8 cellular contexts compared by ENCODE assay signal in genomic region chr6:33161354-33162320, GRCh38.
DNase-seq lines count a peak whose midpoint lies in the region; ATAC-seq and TF ChIP-seq lines count a peak whose summit lies in the region.

No MANE protein-coding gene starts in this region.

- TF ChIP-seq CTCF in C4-2B (conservative IDR thresholded peaks at IDR 0.05) (peak; percentile 99), cardiac fibroblast (IDR thresholded peaks at IDR 0.05; ENCODE audit: low read depth, low read length) (peak; percentile 96)

- H3K27ac ChIP-seq in C4-2B: peak overlapping the region; percentile 55

- ATAC-seq in GM21360 (IDR thresholded peaks at IDR 0.05; ENCODE audit: unreplicated experiment): peak; percentile 59
- ATAC-seq in HG03025 (IDR thresholded peaks at IDR 0.05; ENCODE audit: low FRiP score, unreplicated experiment): no peak

- DNase-seq in NCI-H146 treated with DMSO at 0.1 percent for 48 hours (lab: John Stamatoyannopoulos, UW; ENCODE audit: unreplicated experiment) (peak; percentile 20), cardiac fibroblast (ENCODE audit: low read depth in 2 of 2) (peak; percentile 66), islet precursor cell (peak; percentile 82)
- DNase-seq in activated CD4-positive, CD25-positive, alpha-beta regulatory T cell (lab: John Stamatoyannopoulos, UW): peak; percentile 65 to 78 (median 71)
- peak; percentile 70 to 80 for DNase-seq in stimulated activated CD4-positive, alpha-beta T cell treated with anti-CD3 and anti-CD28 coated beads, Interleukin-12 subunit alpha, Interleukin-12 subunit beta, amount 100 ng/mL, for 24 hours (ENCODE audit: low read depth in 2 of 2)

- peak overlapping the region; percentile 39 to 48 for H3K4me3 ChIP-seq in cardiac fibroblast (replicated peaks in 1 of 2; ENCODE audit: low read depth in 2 of 2, low read length in 2 of 2)

Comparison
In these comparisons a context has a peak if more than half of its experiments do, and no peak if none do; other contexts are left out.
1. DNase-seq: peak in every context shown above with its lines; median percentile 82 in islet precursor cell; 75 in stimulated activated CD4-positive, alpha-beta T cell treated with anti-CD3 and anti-CD28 coated beads, Interleukin-12 subunit alpha, Interleukin-12 subunit beta, amount 100 ng/mL, for 24 hours; 71 in activated CD4-positive, CD25-positive, alpha-beta regulatory T cell; 66 in cardiac fibroblast; 20 in NCI-H146 treated with DMSO at 0.1 percent for 48 hours.